17 cellular contexts compared by ENCODE assay signal in the genomic region with DNA sequence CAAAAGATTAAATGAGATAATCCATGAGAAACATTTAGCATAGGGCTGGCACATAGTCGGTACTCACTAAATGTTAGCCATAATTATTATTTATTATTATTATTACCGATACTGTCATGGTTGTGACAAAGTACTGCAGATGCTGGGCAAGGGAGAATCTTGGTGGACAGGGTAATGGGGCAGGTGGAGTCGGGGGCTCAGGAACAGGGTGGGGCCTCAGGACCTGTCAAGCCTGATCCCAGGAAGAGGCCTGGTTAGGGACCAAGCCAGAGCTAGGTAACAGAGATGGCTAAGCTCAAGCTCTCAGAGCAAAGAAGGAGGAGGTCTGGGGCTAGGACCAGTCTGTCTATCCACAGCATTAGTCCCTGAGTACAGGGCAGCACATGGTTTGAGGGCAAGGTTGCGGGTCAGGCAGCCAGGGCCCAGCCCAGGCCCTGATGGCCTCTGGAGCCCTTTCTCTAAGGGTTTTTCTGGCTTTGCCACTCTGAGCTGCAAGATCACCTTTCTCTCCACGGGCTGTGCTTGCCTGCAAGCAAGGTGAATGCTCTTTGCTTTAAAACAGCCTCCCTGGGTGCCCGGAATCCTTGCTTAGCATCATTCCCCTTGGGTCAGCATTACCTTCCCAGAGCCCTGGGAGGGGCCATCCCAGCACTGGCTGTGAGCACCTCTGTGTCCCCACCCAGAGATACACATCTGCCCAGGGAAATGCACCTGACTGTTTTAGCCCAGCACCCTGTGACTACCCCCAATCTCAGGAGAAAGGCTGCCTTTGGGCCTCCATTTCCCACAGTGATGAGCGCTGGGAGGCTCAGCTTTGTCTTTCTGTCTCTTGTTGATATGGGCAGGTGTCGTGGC.
DNase-seq lines count a peak whose midpoint lies in the region; ATAC-seq and TF ChIP-seq lines count a peak whose summit lies in the region.
"Had no signal": no experiment of that assay in that cellular context is flagged by ENCODE, and none has a peak within 500 bp of the region (broad histone marks: within the 10 kb centered on the region; RNA-seq: fewer than 3 reads in every experiment).

No MANE protein-coding gene starts in this region.

- intact Hi-C loops in cardiac septum (cut with DNase I) (no loop called here), Right ventricle myocardium superior (cut with DNase I) (no loop called here), sciatic nerve (cut with DNase I) (no loop called here)

- no peak for TF ChIP-seq CTCF in coronary artery (IDR thresholded peaks at IDR 0.05)
- no peak for TF ChIP-seq CTCF in osteocyte (IDR thresholded peaks at IDR 0.05)

- H3K27ac Mint-ChIP-seq in osteocyte (ENCODE audit: unreplicated experiment): no peak overlapping the region
- H3K27ac Mint-ChIP-seq: B cell; CD8-positive, alpha-beta T cell had no signal

- no peaks in the 10 kb centered on the region for H3K4me1 Mint-ChIP-seq in osteocyte (ENCODE audit: unreplicated experiment)
- H3K4me1 Mint-ChIP-seq: B cell had no signal

- no peaks in the 10 kb centered on the region for H3K36me3 Mint-ChIP-seq in osteocyte (ENCODE audit: unreplicated experiment)
- H3K36me3 Mint-ChIP-seq: CD8-positive, alpha-beta T cell had no signal

- no peak for ATAC-seq in Right ventricle myocardium superior (ENCODE audit: poor library complexity)
- ATAC-seq in sciatic nerve: no peak
- no peak for ATAC-seq in GM18519 (IDR thresholded peaks at IDR 0.05; ENCODE audit: low FRiP score, unreplicated experiment)
- ATAC-seq: CD8-positive, alpha-beta T cell; K562 had no signal

- H3K27me3 Mint-ChIP-seq in osteocyte (ENCODE audit: unreplicated experiment): no peaks in the 10 kb centered on the region

- no peak overlapping the region for H3K4me3 Mint-ChIP-seq in osteocyte (ENCODE audit: unreplicated experiment)
- H3K4me3 Mint-ChIP-seq: B cell; CD8-positive, alpha-beta T cell had no signal

- no peaks in the 10 kb centered on the region for H3K9me3 Mint-ChIP-seq in osteocyte (ENCODE audit: unreplicated experiment)
- H3K9me3 Mint-ChIP-seq: CD8-positive, alpha-beta T cell had no signal

- no peak overlapping the region for H3K4me3 ChIP-seq in coronary artery
- H3K4me3 ChIP-seq: HAP-1, K562 had no signal

- peak; percentile 63 for DNase-seq in cardiac septum (ENCODE audit: low spot score)
- no peak for DNase-seq in Right ventricle myocardium superior
- peak; percentile 33 for DNase-seq in coronary artery (ENCODE audit: low spot score)
- DNase-seq in osteocyte (ENCODE audit: extremely low spot score, unreplicated experiment): peak; percentile 54
- no peak for DNase-seq in cortex of kidney (lab: John Stamatoyannopoulos, UW)
- DNase-seq in sciatic nerve (ENCODE audit: low spot score): no peak
- DNase-seq: DMS79, MV-4-11, NCI-H1417, NCI-H187 treated with DMSO at 0.1 percent for 48 hours, NCI-H526 treated with DMSO at 0.1 percent for 48 hours, SHP77 had no signal

- no peak overlapping the region for H3K27ac ChIP-seq in coronary artery

Comparison
In these comparisons a context has a peak if more than half of its experiments do, and no peak if none do; other contexts are left out.
1. DNase-seq: peak in cardiac septum (single experiment), coronary artery (single experiment) and osteocyte (single experiment); none in Right ventricle myocardium superior (single experiment), cortex of kidney (single experiment) and sciatic nerve (single experiment).